14 cellular contexts compared by ENCODE assay signal in the genomic region with DNA sequence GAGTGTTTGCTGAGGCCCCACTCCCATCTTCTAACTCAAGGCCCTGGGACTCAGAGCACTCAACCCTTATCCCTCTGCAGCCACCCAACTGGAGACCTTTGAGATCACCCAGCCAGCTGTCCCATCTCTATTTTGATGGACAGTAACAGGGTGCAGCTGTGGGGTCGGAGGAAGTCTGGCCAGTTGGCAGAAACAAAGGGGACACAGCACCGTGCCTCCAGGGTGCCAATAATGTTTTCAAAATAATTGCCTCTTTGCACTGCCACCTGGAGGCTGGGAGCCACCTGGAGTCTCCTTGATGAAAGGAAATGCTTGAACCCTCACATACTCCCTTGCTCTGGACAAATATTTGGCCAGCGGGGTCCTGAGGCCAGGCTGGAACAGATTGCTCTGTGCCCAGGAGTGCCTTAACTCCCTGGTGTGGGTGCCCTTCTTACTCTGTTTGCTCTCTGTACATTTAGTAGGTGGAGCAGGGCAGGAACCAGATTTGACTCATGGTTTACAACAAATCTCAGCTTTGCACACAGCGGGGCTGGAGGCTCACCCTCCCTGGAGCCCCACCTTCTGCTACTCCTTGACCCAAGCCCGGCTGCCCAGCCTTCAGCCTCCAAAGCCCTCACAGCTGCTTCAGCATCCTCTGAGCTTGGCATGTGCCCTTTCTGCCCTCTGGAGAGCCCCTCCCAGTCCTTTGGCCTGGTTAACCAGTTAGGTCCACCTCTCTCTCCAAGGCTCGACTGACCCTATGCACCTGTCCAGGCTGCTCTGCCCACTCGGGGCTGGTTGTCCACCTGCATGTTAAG. TPM values are rescaled to one million over a fixed set of nuclear protein-coding genes. Genes with fewer than 3 reads are reported as not detected.
A peak's percentile ranks its signal among the peaks of the same experiment; 100 is the strongest.
DNase-seq lines count a peak whose midpoint lies in the region; ATAC-seq, FAIRE-seq and TF ChIP-seq lines count a peak whose summit lies in the region.
"Had no signal": no experiment of that assay in that cellular context is flagged by ENCODE, and none has a peak within 500 bp of the region (broad histone marks: within the 10 kb centered on the region; RNA-seq: fewer than 3 reads in every experiment).

No MANE protein-coding gene starts in this region.

- no peak overlapping the region for H3K27ac ChIP-seq in astrocyte (ENCODE audit: low read depth, low read length)
- H3K27ac ChIP-seq: colonic mucosa had no signal

- H3K36me3 ChIP-seq in astrocyte (ENCODE audit: insufficient read depth, low read length) = no peaks in the 10 kb centered on the region
- no peaks in the 10 kb centered on the region for H3K36me3 ChIP-seq in mucosa of stomach (ENCODE audit: control insufficient read depth, insufficient read depth, low read length)
- H3K36me3 ChIP-seq: colonic mucosa had no signal

- peaks cover 3% of the 10 kb centered on the region for H3K27me3 ChIP-seq in astrocyte (ENCODE audit: insufficient read depth, low read length)
- no peaks in the 10 kb centered on the region for H3K27me3 ChIP-seq in mucosa of stomach (ENCODE audit: control insufficient read depth, insufficient read depth, low read length)
- H3K27me3 ChIP-seq: colonic mucosa had no signal

- DNase-seq in COLO668 (lab: John Stamatoyannopoulos, UW; ENCODE audit: unreplicated experiment) = peak; percentile 51
- DNase-seq in astrocyte (ENCODE audit: low read depth) = no peak
- no peak for DNase-seq in midbrain (lab: John Stamatoyannopoulos, UW)
- no peak for DNase-seq in GF-D8 (lab: John Stamatoyannopoulos, UW)
- DNase-seq: glutamatergic neuron, Karpas-422, NCI-H524 treated with DMSO at 0.1 percent for 48 hours had no signal

- H3K36me3 Mint-ChIP-seq in astrocyte (ENCODE audit: low read depth, unreplicated experiment) = peaks cover 1% of the 10 kb centered on the region
- H3K36me3 Mint-ChIP-seq: memory B cell had no signal

- no peak overlapping the region for H3K4me3 Mint-ChIP-seq in astrocyte (ENCODE audit: unreplicated experiment)
- H3K4me3 Mint-ChIP-seq: memory B cell had no signal

- H4K20me1 ChIP-seq in astrocyte (ENCODE audit: insufficient read depth, low read length) = peaks cover 4% of the 10 kb centered on the region

- no peaks in the 10 kb centered on the region for H3K4me1 ChIP-seq in astrocyte (ENCODE audit: insufficient read depth, low read length)
- peaks cover 40% of the 10 kb centered on the region for H3K4me1 ChIP-seq in mucosa of stomach (ENCODE audit: control insufficient read depth, insufficient read depth, low read length)
- H3K4me1 ChIP-seq: colonic mucosa had no signal

- no peak overlapping the region for H3K9ac ChIP-seq in astrocyte (ENCODE audit: low read length)
- H3K9ac ChIP-seq in mucosa of stomach (ENCODE audit: low read length) = peak overlapping the region; percentile 40

- ATAC-seq in GM21723 (IDR thresholded peaks at IDR 0.05; ENCODE audit: unreplicated experiment) = peak; percentile 22
- ATAC-seq in GM18909 (IDR thresholded peaks at IDR 0.05; ENCODE audit: poor library complexity, unreplicated experiment) = no peak
- ATAC-seq in HG03520 (IDR thresholded peaks at IDR 0.05; ENCODE audit: unreplicated experiment) = no peak

- H2AFZ ChIP-seq in astrocyte (ENCODE audit: low read depth, low read length) = no peak overlapping the region

- FAIRE-seq in astrocyte (lab: Jason Lieb, UNC) = no peak
- FAIRE-seq: D721Med had no signal

- H3K79me2 ChIP-seq in astrocyte (ENCODE audit: insufficient read depth, low read length) = no peaks in the 10 kb centered on the region

- no peak overlapping the region for H3K27ac Mint-ChIP-seq in astrocyte (ENCODE audit: unreplicated experiment)
- H3K27ac Mint-ChIP-seq: memory B cell had no signal

- no peak for TF ChIP-seq CTCF in astrocyte (IDR thresholded peaks at IDR 0.05; ENCODE audit: insufficient read depth, low read depth, low read length)

- H3K4me1 Mint-ChIP-seq in astrocyte (ENCODE audit: low read depth, unreplicated experiment) = peaks cover 28% of the 10 kb centered on the region

- no peaks in the 10 kb centered on the region for H3K9me3 ChIP-seq in astrocyte (ENCODE audit: insufficient read depth, low read depth, low read length)
- no peaks in the 10 kb centered on the region for H3K9me3 ChIP-seq in mucosa of stomach (ENCODE audit: control insufficient read depth, low read length)
- H3K9me3 ChIP-seq: colonic mucosa had no signal

- H3K9me3 Mint-ChIP-seq in astrocyte (ENCODE audit: unreplicated experiment) = no peaks in the 10 kb centered on the region

- peaks cover 14% of the 10 kb centered on the region for H3K27me3 Mint-ChIP-seq in astrocyte (ENCODE audit: low read depth, unreplicated experiment)

- H3K4me3 ChIP-seq in astrocyte (ENCODE audit: insufficient read depth, low read depth, low read length) = no peak overlapping the region
- H3K4me3 ChIP-seq in mucosa of stomach (ENCODE audit: low read length) = no peak overlapping the region
- H3K4me3 ChIP-seq: colonic mucosa had no signal

- H3K4me2 ChIP-seq in astrocyte (ENCODE audit: low read length) = peak overlapping the region; percentile 58

RNA-seq across cellular contexts. Expression of a gene that starts 17.2 kb away (rescaled TPM):
- total RNA-seq in astrocyte = 0.41 TPM in 1 of 2 replicates, not detected in the other
